2 cellular contexts compared by ENCODE assay signal in the genomic region with DNA sequence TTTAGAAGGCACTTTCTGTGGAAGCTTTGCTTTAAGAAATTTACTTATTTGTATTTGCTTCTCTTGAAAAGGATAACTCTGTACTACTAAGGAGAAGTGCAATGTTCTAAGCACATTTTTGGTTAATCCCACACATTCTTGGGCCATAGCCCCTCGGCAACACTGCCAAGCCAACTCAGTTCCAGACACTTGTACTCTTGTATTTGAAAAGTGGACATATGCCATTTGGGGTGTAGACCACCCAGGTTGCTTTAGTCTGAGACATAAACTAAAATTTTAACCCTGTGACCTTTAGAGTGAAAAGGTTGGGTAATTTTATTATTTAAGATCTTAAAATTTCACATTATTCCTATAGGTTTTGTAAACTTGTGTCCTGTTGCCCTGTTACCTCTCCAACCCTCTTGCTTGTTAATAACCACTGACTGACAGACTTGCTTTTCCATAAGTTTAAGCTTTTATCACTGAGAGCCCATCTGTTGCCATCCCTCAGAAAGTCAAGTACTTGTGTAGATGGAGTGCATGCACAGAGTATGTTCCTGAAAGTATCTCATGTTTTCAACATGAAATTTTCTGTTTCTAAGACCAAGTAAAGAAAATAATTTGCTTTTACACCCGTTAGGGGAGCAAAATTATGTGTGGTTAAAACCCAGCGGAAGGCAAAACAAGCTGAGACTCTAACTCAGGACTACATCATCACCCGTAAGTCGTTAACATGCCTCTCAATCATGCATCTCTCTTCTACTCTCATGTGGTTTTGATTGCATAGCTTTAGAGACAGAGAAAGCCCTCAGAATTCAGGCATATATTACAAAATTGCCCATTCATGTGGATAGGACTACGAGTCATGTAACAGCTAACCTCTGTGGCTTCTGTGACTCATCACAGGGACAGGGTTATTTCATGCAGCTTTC.
A peak's percentile ranks its signal among the peaks of the same experiment; 100 is the strongest.
TF ChIP-seq lines count a peak whose summit lies in the region.

No MANE protein-coding gene starts in this region.

TF ChIP-seq in HEK293, 187 proteins besides CTCF, POLR2A, EP300 and RAD21 (continued from another document and continues in another):
- TF ChIP-seq, protein P1, sequence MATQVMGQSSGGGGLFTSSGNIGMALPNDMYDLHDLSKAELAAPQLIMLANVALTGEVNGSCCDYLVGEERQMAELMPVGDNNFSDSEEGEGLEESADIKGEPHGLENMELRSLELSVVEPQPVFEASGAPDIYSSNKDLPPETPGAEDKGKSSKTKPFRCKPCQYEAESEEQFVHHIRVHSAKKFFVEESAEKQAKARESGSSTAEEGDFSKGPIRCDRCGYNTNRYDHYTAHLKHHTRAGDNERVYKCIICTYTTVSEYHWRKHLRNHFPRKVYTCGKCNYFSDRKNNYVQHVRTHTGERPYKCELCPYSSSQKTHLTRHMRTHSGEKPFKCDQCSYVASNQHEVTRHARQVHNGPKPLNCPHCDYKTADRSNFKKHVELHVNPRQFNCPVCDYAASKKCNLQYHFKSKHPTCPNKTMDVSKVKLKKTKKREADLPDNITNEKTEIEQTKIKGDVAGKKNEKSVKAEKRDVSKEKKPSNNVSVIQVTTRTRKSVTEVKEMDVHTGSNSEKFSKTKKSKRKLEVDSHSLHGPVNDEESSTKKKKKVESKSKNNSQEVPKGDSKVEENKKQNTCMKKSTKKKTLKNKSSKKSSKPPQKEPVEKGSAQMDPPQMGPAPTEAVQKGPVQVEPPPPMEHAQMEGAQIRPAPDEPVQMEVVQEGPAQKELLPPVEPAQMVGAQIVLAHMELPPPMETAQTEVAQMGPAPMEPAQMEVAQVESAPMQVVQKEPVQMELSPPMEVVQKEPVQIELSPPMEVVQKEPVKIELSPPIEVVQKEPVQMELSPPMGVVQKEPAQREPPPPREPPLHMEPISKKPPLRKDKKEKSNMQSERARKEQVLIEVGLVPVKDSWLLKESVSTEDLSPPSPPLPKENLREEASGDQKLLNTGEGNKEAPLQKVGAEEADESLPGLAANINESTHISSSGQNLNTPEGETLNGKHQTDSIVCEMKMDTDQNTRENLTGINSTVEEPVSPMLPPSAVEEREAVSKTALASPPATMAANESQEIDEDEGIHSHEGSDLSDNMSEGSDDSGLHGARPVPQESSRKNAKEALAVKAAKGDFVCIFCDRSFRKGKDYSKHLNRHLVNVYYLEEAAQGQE (tag by site-specific recombination; IDR thresholded peaks at IDR 0.05), result no peak
- TF ChIP-seq BCL11A (tag by site-specific recombination; IDR thresholded peaks at IDR 0.05; ENCODE audit: low read depth) (peak; percentile 62; the same call in 1 of the 2 replicates), ZXDB (tag by site-specific recombination; IDR thresholded peaks at IDR 0.05) (peak; percentile 66; the same call in 1 of the 2 replicates), ZNF155 (tag by site-specific recombination; IDR thresholded peaks at IDR 0.05) (no peak), ZNF514 (tag by site-specific recombination; IDR thresholded peaks at IDR 0.05) (no peak), ZNF473 (tag by site-specific recombination; IDR thresholded peaks at IDR 0.05) (no peak)
- TF ChIP-seq, protein P2, sequence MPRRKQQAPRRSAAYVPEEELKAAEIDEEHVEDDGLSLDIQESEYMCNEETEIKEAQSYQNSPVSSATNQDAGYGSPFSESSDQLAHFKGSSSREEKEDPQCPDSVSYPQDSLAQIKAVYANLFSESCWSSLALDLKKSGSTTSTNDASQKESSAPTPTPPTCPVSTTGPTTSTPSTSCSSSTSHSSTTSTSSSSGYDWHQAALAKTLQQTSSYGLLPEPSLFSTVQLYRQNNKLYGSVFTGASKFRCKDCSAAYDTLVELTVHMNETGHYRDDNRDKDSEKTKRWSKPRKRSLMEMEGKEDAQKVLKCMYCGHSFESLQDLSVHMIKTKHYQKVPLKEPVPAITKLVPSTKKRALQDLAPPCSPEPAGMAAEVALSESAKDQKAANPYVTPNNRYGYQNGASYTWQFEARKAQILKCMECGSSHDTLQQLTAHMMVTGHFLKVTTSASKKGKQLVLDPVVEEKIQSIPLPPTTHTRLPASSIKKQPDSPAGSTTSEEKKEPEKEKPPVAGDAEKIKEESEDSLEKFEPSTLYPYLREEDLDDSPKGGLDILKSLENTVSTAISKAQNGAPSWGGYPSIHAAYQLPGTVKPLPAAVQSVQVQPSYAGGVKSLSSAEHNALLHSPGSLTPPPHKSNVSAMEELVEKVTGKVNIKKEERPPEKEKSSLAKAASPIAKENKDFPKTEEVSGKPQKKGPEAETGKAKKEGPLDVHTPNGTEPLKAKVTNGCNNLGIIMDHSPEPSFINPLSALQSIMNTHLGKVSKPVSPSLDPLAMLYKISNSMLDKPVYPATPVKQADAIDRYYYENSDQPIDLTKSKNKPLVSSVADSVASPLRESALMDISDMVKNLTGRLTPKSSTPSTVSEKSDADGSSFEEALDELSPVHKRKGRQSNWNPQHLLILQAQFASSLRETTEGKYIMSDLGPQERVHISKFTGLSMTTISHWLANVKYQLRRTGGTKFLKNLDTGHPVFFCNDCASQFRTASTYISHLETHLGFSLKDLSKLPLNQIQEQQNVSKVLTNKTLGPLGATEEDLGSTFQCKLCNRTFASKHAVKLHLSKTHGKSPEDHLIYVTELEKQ (tag by site-specific recombination; IDR thresholded peaks at IDR 0.05; ENCODE audit: borderline replicate concordance), result peak; percentile 93
- TF ChIP-seq, protein P3, sequence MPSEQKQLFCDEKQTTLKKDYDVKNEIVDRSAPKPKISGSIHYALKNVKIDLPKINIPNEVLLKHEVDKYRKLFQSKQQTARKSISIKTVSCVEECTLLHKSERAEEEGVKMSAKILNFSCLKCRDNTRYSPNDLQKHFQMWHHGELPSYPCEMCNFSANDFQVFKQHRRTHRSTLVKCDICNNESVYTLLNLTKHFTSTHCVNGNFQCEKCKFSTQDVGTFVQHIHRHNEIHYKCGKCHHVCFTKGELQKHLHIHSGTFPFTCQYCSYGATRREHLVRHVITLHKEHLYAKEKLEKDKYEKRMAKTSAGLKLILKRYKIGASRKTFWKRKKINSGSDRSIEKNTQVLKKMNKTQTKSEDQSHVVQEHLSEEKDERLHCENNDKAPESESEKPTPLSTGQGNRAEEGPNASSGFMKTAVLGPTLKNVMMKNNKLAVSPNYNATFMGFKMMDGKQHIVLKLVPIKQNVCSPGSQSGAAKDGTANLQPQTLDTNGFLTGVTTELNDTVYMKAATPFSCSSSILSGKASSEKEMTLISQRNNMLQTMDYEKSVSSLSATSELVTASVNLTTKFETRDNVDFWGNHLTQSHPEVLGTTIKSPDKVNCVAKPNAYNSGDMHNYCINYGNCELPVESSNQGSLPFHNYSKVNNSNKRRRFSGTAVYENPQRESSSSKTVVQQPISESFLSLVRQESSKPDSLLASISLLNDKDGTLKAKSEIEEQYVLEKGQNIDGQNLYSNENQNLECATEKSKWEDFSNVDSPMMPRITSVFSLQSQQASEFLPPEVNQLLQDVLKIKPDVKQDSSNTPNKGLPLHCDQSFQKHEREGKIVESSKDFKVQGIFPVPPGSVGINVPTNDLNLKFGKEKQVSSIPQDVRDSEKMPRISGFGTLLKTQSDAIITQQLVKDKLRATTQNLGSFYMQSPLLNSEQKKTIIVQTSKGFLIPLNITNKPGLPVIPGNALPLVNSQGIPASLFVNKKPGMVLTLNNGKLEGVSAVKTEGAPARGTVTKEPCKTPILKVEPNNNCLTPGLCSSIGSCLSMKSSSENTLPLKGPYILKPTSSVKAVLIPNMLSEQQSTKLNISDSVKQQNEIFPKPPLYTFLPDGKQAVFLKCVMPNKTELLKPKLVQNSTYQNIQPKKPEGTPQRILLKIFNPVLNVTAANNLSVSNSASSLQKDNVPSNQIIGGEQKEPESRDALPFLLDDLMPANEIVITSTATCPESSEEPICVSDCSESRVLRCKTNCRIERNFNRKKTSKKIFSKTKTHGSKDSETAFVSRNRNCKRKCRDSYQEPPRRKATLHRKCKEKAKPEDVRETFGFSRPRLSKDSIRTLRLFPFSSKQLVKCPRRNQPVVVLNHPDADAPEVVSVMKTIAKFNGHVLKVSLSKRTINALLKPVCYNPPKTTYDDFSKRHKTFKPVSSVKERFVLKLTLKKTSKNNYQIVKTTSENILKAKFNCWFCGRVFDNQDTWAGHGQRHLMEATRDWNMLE (tag by site-specific recombination; conservative IDR thresholded peaks at IDR 0.05; ENCODE audit: low read depth), result 0 out of 2 replicates have a peak, but pooled peaks have one; percentile 17

TF ChIP-seq in GM12878, 131 proteins besides CTCF, POLR2A, EP300 and RAD21 (continued from another document and continues in another):
- TF ChIP-seq, protein P4, sequence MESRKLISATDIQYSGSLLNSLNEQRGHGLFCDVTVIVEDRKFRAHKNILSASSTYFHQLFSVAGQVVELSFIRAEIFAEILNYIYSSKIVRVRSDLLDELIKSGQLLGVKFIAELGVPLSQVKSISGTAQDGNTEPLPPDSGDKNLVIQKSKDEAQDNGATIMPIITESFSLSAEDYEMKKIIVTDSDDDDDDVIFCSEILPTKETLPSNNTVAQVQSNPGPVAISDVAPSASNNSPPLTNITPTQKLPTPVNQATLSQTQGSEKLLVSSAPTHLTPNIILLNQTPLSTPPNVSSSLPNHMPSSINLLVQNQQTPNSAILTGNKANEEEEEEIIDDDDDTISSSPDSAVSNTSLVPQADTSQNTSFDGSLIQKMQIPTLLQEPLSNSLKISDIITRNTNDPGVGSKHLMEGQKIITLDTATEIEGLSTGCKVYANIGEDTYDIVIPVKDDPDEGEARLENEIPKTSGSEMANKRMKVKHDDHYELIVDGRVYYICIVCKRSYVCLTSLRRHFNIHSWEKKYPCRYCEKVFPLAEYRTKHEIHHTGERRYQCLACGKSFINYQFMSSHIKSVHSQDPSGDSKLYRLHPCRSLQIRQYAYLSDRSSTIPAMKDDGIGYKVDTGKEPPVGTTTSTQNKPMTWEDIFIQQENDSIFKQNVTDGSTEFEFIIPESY (IDR thresholded peaks at IDR 0.05), result no peak
- TF ChIP-seq, protein P5, sequence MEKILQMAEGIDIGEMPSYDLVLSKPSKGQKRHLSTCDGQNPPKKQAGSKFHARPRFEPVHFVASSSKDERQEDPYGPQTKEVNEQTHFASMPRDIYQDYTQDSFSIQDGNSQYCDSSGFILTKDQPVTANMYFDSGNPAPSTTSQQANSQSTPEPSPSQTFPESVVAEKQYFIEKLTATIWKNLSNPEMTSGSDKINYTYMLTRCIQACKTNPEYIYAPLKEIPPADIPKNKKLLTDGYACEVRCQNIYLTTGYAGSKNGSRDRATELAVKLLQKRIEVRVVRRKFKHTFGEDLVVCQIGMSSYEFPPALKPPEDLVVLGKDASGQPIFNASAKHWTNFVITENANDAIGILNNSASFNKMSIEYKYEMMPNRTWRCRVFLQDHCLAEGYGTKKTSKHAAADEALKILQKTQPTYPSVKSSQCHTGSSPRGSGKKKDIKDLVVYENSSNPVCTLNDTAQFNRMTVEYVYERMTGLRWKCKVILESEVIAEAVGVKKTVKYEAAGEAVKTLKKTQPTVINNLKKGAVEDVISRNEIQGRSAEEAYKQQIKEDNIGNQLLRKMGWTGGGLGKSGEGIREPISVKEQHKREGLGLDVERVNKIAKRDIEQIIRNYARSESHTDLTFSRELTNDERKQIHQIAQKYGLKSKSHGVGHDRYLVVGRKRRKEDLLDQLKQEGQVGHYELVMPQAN (conservative IDR thresholded peaks at IDR 0.05), result no peak
- TF ChIP-seq CREB1 (IDR thresholded peaks at IDR 0.05; ENCODE audit: low read depth) (peak; percentile 74; the same call in 1 of the 2 replicates), SPI1 (IDR thresholded peaks at IDR 0.05; ENCODE audit: borderline replicate concordance, insufficient read depth, low read depth, low read length) (no peak), IKZF2 (IDR thresholded peaks at IDR 0.05) (peak; percentile 12 to 43; a peak in 2 of 4 replicates), BMI1 (IDR thresholded peaks at IDR 0.05; ENCODE audit: borderline replicate concordance) (no peak), KAT2A (conservative IDR thresholded peaks at IDR 0.05; ENCODE audit: control insufficient read depth, low read depth, low read length) (no peak), BCL11A (IDR thresholded peaks at IDR 0.05; ENCODE audit: low read depth, low read length) (peak; percentile 60), FOXK2 (IDR thresholded peaks at IDR 0.05) (no peak), MAX (IDR thresholded peaks at IDR 0.05; ENCODE audit: low read depth, low read length) (no peak), CREM (IDR thresholded peaks at IDR 0.05; ENCODE audit: low read depth) (peak; percentile 74; the same call in 1 of the 2 replicates), ZZZ3 (IDR thresholded peaks at IDR 0.05; ENCODE audit: control insufficient read depth, insufficient read length, low read depth) (no peak), TAF1 (IDR thresholded peaks at IDR 0.05; ENCODE audit: borderline replicate concordance, low read depth, low read length) (no peak), PAX8 (IDR thresholded peaks at IDR 0.05) (no peak), GABPA (IDR thresholded peaks at IDR 0.05; ENCODE audit: low read depth) (no peak), PKNOX1 (IDR thresholded peaks at IDR 0.05) (peak; percentile 79), SP1 (IDR thresholded peaks at IDR 0.05; ENCODE audit: low read depth, low read length) (no peak), TCF12 (IDR thresholded peaks at IDR 0.05; ENCODE audit: low read depth, low read length) (no peak), PRDM15 (CRISPR knock-in tag; IDR thresholded peaks at IDR 0.05) (no peak), RELA (IDR thresholded peaks at IDR 0.05; ENCODE audit: borderline replicate concordance, partially characterized antibody) (no peak), BACH1 (IDR thresholded peaks at IDR 0.05; ENCODE audit: borderline replicate concordance) (no peak)
